ENCODE assay signal across 8 cellular contexts in genomic region chr17:75848523-75849303, GRCh38. TPM values are rescaled to one million over a fixed set of nuclear protein-coding genes. Genes with fewer than 3 reads are reported as not detected.
DNase-seq lines count a peak whose midpoint lies in the region; ATAC-seq, FAIRE-seq and TF ChIP-seq lines count a peak whose summit lies in the region.

No MANE protein-coding gene starts in this region.

- H3K27me3 ChIP-seq in small intestine (ENCODE audit: control insufficient read depth in 2 of 2, insufficient read depth in 2 of 2, low read length in 2 of 2): no peaks in the 10 kb centered on the region

- peaks cover 24% of the 10 kb centered on the region for H3K4me1 Mint-ChIP-seq in CD14-positive monocyte
- H3K4me1 Mint-ChIP-seq in activated naive CD8-positive, alpha-beta T cell treated with anti-CD3 and anti-CD28 coated beads for 36 hours: peaks cover 14% of the 10 kb centered on the region

- intact Hi-C loops in CD14-positive monocyte (cut with micrococcal nuclease): loop anchor here (5.0 to 10.0 kb wide), 2 partner anchors 71 to 184 kb away; partner anchors contain the start of genes RECQL5 (in 1 of the 2) and SAP30BP (in 1 of the 2)
- intact Hi-C loops in left ventricle myocardium superior (cut with micrococcal nuclease): no loop called here

- FAIRE-seq in small intestine (lab: Jason Lieb, UNC): no peak

- 46 to 49% (median 48%) methylated on average over 16 of the region's 16 CpGs for WGBS in small intestine, 3 donors

- H3K4me1 ChIP-seq in small intestine (ENCODE audit: control insufficient read depth in 2 of 2, insufficient read depth in 1 of 2, low read depth in 1 of 2, low read length in 1 of 2): peaks cover 2 to 7% of the 10 kb centered on the region in 2 donors

- no peaks in the 10 kb centered on the region for H3K9me3 ChIP-seq in small intestine (ENCODE audit: control insufficient read depth, low read depth)

- no peak overlapping the region for H3K4me3 ChIP-seq in small intestine (ENCODE audit: low read depth in 1 of 2, low read length in 2 of 2)

- in situ Hi-C loops in SK-MEL-5 (cut with HindIII; ENCODE audit: low pct_unique_long_range_greater_than_20kb, low sequenced_read_pairs): no loop called here

- peak; percentile 78 for TF ChIP-seq CTCF in CD14-positive monocyte (IDR thresholded peaks at IDR 0.05)

- H3K27ac ChIP-seq in small intestine (ENCODE audit: low read depth in 1 of 2, low read length in 1 of 2): peak overlapping the region in 1 of 2 donors; percentile 41

- DNase-seq in CD14-positive monocyte (ENCODE audit: low spot score): no peak
- peak; percentile 73 for DNase-seq in HuH-7 (ENCODE audit: low spot score)
- peak; percentile 83 for DNase-seq in SK-MEL-5 (ENCODE audit: low read depth, low spot score)
- peak; percentile 74 for DNase-seq in activated naive CD8-positive, alpha-beta T cell treated with anti-CD3 and anti-CD28 coated beads for 36 hours
- DNase-seq in left ventricle myocardium superior: peak; percentile 85
- peak; percentile 73 for DNase-seq in small intestine

- peaks cover 58 to 73% of the 10 kb centered on the region in 2 donors for H3K36me3 Mint-ChIP-seq in CD14-positive monocyte
- H3K36me3 Mint-ChIP-seq in activated naive CD8-positive, alpha-beta T cell treated with anti-CD3 and anti-CD28 coated beads for 36 hours: peaks cover 6% of the 10 kb centered on the region

- H3K9me3 Mint-ChIP-seq in CD14-positive monocyte: no peaks in the 10 kb centered on the region
- H3K9me3 Mint-ChIP-seq in activated naive CD8-positive, alpha-beta T cell treated with anti-CD3 and anti-CD28 coated beads for 36 hours: no peaks in the 10 kb centered on the region

- H3K4me3 Mint-ChIP-seq in CD14-positive monocyte: no peak overlapping the region
- no peak overlapping the region for H3K4me3 Mint-ChIP-seq in activated naive CD8-positive, alpha-beta T cell treated with anti-CD3 and anti-CD28 coated beads for 36 hours

- H3K36me3 ChIP-seq in small intestine (ENCODE audit: control insufficient read depth in 2 of 2, insufficient read depth in 2 of 2, low read length in 2 of 2): peaks cover 17 to 21% of the 10 kb centered on the region in 2 donors

- ATAC-seq in left ventricle myocardium superior (peak; percentile 12), HG03342 (IDR thresholded peaks at IDR 0.05; ENCODE audit: unreplicated experiment) (no peak), GM21390 (IDR thresholded peaks at IDR 0.05; ENCODE audit: unreplicated experiment) (no peak)

- peak overlapping the region in 3 of 7 donors; percentile 49 to 70 (median 63) for H3K27ac Mint-ChIP-seq in CD14-positive monocyte
- H3K27ac Mint-ChIP-seq in activated naive CD8-positive, alpha-beta T cell treated with anti-CD3 and anti-CD28 coated beads for 36 hours: peak overlapping the region; percentile 52

- H3K27me3 Mint-ChIP-seq in CD14-positive monocyte (ENCODE audit: low read depth in 3 of 3): no peaks in the 10 kb centered on the region
- H3K27me3 Mint-ChIP-seq in activated naive CD8-positive, alpha-beta T cell treated with anti-CD3 and anti-CD28 coated beads for 36 hours: no peaks in the 10 kb centered on the region

RNA-seq across cellular contexts. Expression of gene UNC13D, which starts 4.5 kb away (rescaled TPM):
- polyA plus RNA-seq in CD14-positive monocyte: 10 to 100 TPM; 28.4 to 53.3 TPM
- total RNA-seq in SK-MEL-5 (2014; rRNA removed; shearing (Covaris generic)): 1.3 and 1.8 TPM in 2 replicates
- polyA plus RNA-seq in SK-MEL-5 (2015; cell fraction: cytosol; rRNA removed): 1.5 and 2.7 TPM in 2 replicates
- 2.4 and 10.2 TPM in 2 replicates for polyA plus RNA-seq in SK-MEL-5 (2015; cell fraction: nucleus; rRNA removed)
- 100 to 1,000 TPM; 145 to 156 TPM for total RNA-seq in activated naive CD8-positive, alpha-beta T cell treated with anti-CD3 and anti-CD28 coated beads for 36 hours
- 8.6 TPM for total RNA-seq in left ventricle myocardium superior
- 10 to 100 TPM in 2 of 3 donors, 1 to 10 TPM in 1; 9.8 to 40.3 (median 15.3) TPM for polyA plus RNA-seq in small intestine

RNA-seq across cellular contexts. Expression of gene WBP2, which starts 6.4 kb away (rescaled TPM):
- polyA plus RNA-seq in CD14-positive monocyte: 10 to 100 TPM; 62.4 to 93.3 TPM
- 49.5 and 67.9 TPM in 2 replicates for total RNA-seq in SK-MEL-5 (2014; rRNA removed; shearing (Covaris generic))
- 214 and 237 TPM in 2 replicates for polyA plus RNA-seq in SK-MEL-5 (2015; cell fraction: cytosol; rRNA removed)
- 179 and 186 TPM in 2 replicates for polyA plus RNA-seq in SK-MEL-5 (2015; cell fraction: nucleus; rRNA removed)
- total RNA-seq in activated naive CD8-positive, alpha-beta T cell treated with anti-CD3 and anti-CD28 coated beads for 36 hours: 10 to 100 TPM; 45.0 to 49.3 TPM
- 152 TPM for total RNA-seq in left ventricle myocardium superior
- polyA plus RNA-seq in small intestine: 100 to 1,000 TPM in 1 of 3 donors, 10 to 100 TPM in 2; 68.4 to 121 (median 82.7) TPM

RNA-seq across cellular contexts. Expression of gene TRIM47, which starts 29.7 kb away (rescaled TPM):
- not detected for polyA plus RNA-seq in CD14-positive monocyte
- total RNA-seq in SK-MEL-5 (2014; rRNA removed; shearing (Covaris generic)): 7.3 and 8.1 TPM in 2 replicates
- 15.1 and 19.4 TPM in 2 replicates for polyA plus RNA-seq in SK-MEL-5 (2015; cell fraction: cytosol; rRNA removed)
- polyA plus RNA-seq in SK-MEL-5 (2015; cell fraction: nucleus; rRNA removed): 17.8 and 28.5 TPM in 2 replicates
- 10 to 100 TPM; 16.4 to 18.3 TPM for total RNA-seq in activated naive CD8-positive, alpha-beta T cell treated with anti-CD3 and anti-CD28 coated beads for 36 hours
- 24.4 TPM for total RNA-seq in left ventricle myocardium superior
- polyA plus RNA-seq in small intestine: 10 to 100 TPM; 24.9 to 63.3 (median 62.7) TPM

RNA-seq across cellular contexts. Expression of gene TRIM65, which starts 48.0 kb away (rescaled TPM):
- 1 to 10 TPM; 5.6 to 5.9 TPM for polyA plus RNA-seq in CD14-positive monocyte
- total RNA-seq in SK-MEL-5 (2014; rRNA removed; shearing (Covaris generic)): 53.5 and 56.5 TPM in 2 replicates
- polyA plus RNA-seq in SK-MEL-5 (2015; cell fraction: cytosol; rRNA removed): 71.7 and 103 TPM in 2 replicates
- polyA plus RNA-seq in SK-MEL-5 (2015; cell fraction: nucleus; rRNA removed): 67.5 and 73.8 TPM in 2 replicates
- total RNA-seq in activated naive CD8-positive, alpha-beta T cell treated with anti-CD3 and anti-CD28 coated beads for 36 hours: 10 to 100 TPM; 37.2 to 41.7 TPM
- 11.4 TPM for total RNA-seq in left ventricle myocardium superior
- 10 to 100 TPM in 1 of 3 donors, 1 to 10 TPM in 2; 6.5 to 15.9 (median 6.7) TPM for polyA plus RNA-seq in small intestine

RNA-seq across cellular contexts. Expression of gene MRPL38, which starts 56.0 kb away (rescaled TPM):
- polyA plus RNA-seq in CD14-positive monocyte (10 to 100 TPM; 27.8 to 36.0 TPM), small intestine (10 to 100 TPM; 63.2 to 93.5 (median 67.0) TPM)
- total RNA-seq in SK-MEL-5 (2014; rRNA removed; shearing (Covaris generic)): 47.6 and 57.4 TPM in 2 replicates
- polyA plus RNA-seq in SK-MEL-5 (2015; cell fraction: cytosol; rRNA removed): 151 and 161 TPM in 2 replicates
- 317 and 374 TPM in 2 replicates for polyA plus RNA-seq in SK-MEL-5 (2015; cell fraction: nucleus; rRNA removed)
- total RNA-seq in activated naive CD8-positive, alpha-beta T cell treated with anti-CD3 and anti-CD28 coated beads for 36 hours: 100 to 1,000 TPM; 148 to 161 TPM
- 124 TPM for total RNA-seq in left ventricle myocardium superior

Comparison
In these comparisons a context has a peak if more than half of its experiments do, and no peak if none do; other contexts are left out.
1. RNA of gene UNC13D, which starts 4.5 kb away (total RNA-seq): 145 to 156 TPM in activated naive CD8-positive, alpha-beta T cell treated with anti-CD3 and anti-CD28 coated beads for 36 hours; 8.6 TPM in left ventricle myocardium superior (single experiment) and 1.3 to 1.8 TPM in SK-MEL-5; every median in the first group is over 10 times any median in the second.